In the genomic region with DNA sequence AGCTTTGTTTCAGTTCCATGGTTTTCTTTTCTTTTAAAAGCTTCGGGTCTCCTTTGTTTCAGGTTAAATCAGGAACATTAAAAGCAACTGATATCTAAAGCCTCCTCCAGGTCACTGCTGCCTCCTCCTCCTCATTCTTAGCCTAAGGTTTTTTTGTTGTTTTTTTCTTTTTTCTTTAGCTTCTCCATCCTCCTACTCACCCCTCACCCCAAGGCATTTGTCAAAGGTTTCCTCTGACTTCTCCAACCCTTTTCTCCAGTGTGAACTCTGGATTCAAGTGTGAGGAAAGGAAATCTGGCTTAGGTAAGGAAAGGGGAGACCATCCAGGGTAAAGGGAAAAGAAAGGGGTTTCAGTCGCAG, we compare ENCODE assay signal across 20 cellular contexts.
"Had no signal": no experiment of that assay in that cellular context is flagged by ENCODE, and none has a peak within 500 bp of the region (broad histone marks: within the 10 kb centered on the region; RNA-seq: fewer than 3 reads in every experiment).

No MANE protein-coding gene starts in this region.

- H3K36me3 ChIP-seq: adrenal gland, prostate gland, thyroid gland had no signal

- H3K27me3 ChIP-seq: adrenal gland, thyroid gland had no signal

- H3K4me3 Mint-ChIP-seq: activated B cell treated with CpG ODN at 0.5 μM for 24 hours; activated CD4-positive, alpha-beta T cell treated with anti-CD3 and anti-CD28 coated beads, Interleukin-2, amount 10 ng/mL, durations not matched to agents 7 days and 5 days; effector memory CD8-positive, alpha-beta T cell; immature natural killer cell; natural killer cell; stimulated activated naive CD8-positive, alpha-beta T cell treated with anti-CD3 and anti-CD28 coated beads, Interleukin-15, Interleukin-2, amounts not matched to agents 100 ng/mL and 50 ng/mL, for 24 hours; T-helper 1 cell treated with Interleukin-12 subunit alpha and Interleukin-12 subunit beta and Interleukin-4 antibody, amounts not matched to agents 30 μg/mL and 1 μg/mL, for 36 hours had no signal

- H3K9me3 ChIP-seq: adrenal gland, mucosa of descending colon, prostate gland, thyroid gland had no signal

- H3K9me3 Mint-ChIP-seq: activated CD4-positive, alpha-beta T cell treated with anti-CD3 and anti-CD28 coated beads, Interleukin-2, amount 10 ng/mL, durations not matched to agents 7 days and 5 days; effector memory CD8-positive, alpha-beta T cell; natural killer cell; stimulated activated naive CD8-positive, alpha-beta T cell treated with anti-CD3 and anti-CD28 coated beads, Interleukin-15, Interleukin-2, amounts not matched to agents 100 ng/mL and 50 ng/mL, for 24 hours; T-helper 1 cell treated with Interleukin-12 subunit alpha and Interleukin-12 subunit beta and Interleukin-4 antibody, amounts not matched to agents 30 μg/mL and 1 μg/mL, for 36 hours had no signal

- H3K4me3 ChIP-seq: adrenal gland, mucosa of descending colon, prostate gland, thyroid gland had no signal

- H3K4me1 Mint-ChIP-seq: activated B cell treated with CpG ODN at 0.5 μM for 24 hours; activated CD4-positive, alpha-beta T cell treated with anti-CD3 and anti-CD28 coated beads, Interleukin-2, amount 10 ng/mL, durations not matched to agents 7 days and 5 days; immature natural killer cell; natural killer cell had no signal

- DNase-seq: activated B cell treated with CpG ODN at 0.5 μM for 24 hours; activated CD4-positive, alpha-beta T cell treated with anti-CD3 and anti-CD28 coated beads, Interleukin-2, amount 10 ng/mL, durations not matched to agents 7 days and 5 days; activated naive CD4-positive, alpha-beta T cell treated with anti-CD3 and anti-CD28 coated beads, Interleukin-2, amount 50 U/mL, for 16 hours; activated T-cell treated with anti-CD3 and anti-CD28 coated beads for 4 hours; adrenal gland; central memory CD4-positive, alpha-beta T cell; effector memory CD8-positive, alpha-beta T cell; immature natural killer cell; mammary epithelial cell; mucosa of descending colon; natural killer cell; nucleus accumbens; stimulated activated CD4-positive, alpha-beta T cell treated with anti-CD3 and anti-CD28 coated beads, Interleukin-2, amount 100 ng/mL, for 48 hours; stimulated activated CD8-positive, alpha-beta memory T cell treated with anti-CD3 and anti-CD28 coated beads, Interleukin-4, amount 100 ng/mL, for 48 hours; thyroid gland had no signal

- ATAC-seq: effector memory CD8-positive, alpha-beta T cell; mucosa of descending colon; natural killer cell; SK-N-SH treated with all-trans-retinoic acid at 6 μM for 48 hours had no signal

- H3K4me1 ChIP-seq: adrenal gland, prostate gland had no signal

- H3K27ac ChIP-seq: epithelial cell of prostate, prostate gland had no signal

- H3K27ac Mint-ChIP-seq: activated B cell treated with CpG ODN at 0.5 μM for 24 hours; activated CD4-positive, alpha-beta T cell treated with anti-CD3 and anti-CD28 coated beads, Interleukin-2, amount 10 ng/mL, durations not matched to agents 7 days and 5 days; effector memory CD8-positive, alpha-beta T cell; immature natural killer cell; natural killer cell; stimulated activated naive CD8-positive, alpha-beta T cell treated with anti-CD3 and anti-CD28 coated beads, Interleukin-15, Interleukin-2, amounts not matched to agents 100 ng/mL and 50 ng/mL, for 24 hours; T-helper 1 cell treated with Interleukin-12 subunit alpha and Interleukin-12 subunit beta and Interleukin-4 antibody, amounts not matched to agents 30 μg/mL and 1 μg/mL, for 36 hours had no signal

- H3K36me3 Mint-ChIP-seq: immature natural killer cell, natural killer cell had no signal
